Comparison of ENCODE assay signal across 26 cellular contexts in the genomic region with DNA sequence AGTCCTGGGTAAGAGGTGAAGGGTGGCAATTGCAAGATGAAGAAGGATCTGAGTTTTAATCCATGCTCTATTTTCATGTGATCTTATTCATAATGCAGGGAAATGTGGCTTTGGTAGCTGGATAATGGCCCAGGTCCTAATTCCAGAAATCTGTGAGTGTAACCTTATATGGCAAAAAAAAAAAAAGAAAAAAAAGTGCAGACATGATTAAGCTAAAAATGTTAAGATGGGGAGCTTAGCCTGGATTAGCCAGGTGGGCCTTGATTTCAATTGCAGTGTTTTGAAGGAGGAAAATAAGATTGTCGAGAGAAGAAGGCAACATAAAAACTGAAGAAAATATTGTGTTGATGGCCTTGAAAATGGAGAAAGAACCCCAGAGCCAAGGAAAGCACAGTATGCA.
"Had no signal": no experiment of that assay in that cellular context is flagged by ENCODE, and none has a peak within 500 bp of the region (broad histone marks: within the 10 kb centered on the region; RNA-seq: fewer than 3 reads in every experiment).

No MANE protein-coding gene starts in this region.

- H3K27me3 ChIP-seq: ascending aorta, cardiac muscle cell had no signal

- H3K9me3 ChIP-seq: ascending aorta had no signal

- ATAC-seq: activated CD8-positive, alpha-beta T cell treated with anti-CD3 and anti-CD28 coated beads for 36 hours; activated naive CD8-positive, alpha-beta T cell treated with anti-CD3 and anti-CD28 coated beads, Interleukin-2, amount 50 U/mL, for 24 hours had no signal

- H3K4me1 ChIP-seq: ascending aorta had no signal

- H3K27ac ChIP-seq: ascending aorta, cardiac muscle cell had no signal

- DNase-seq: activated B cell treated with CpG ODN at 0.5 μM for 24 hours; activated CD4-positive, alpha-beta memory T cell treated with anti-CD3 and anti-CD28 coated beads for 36 hours; activated CD4-positive, alpha-beta T cell treated with anti-CD3 and anti-CD28 coated beads for 4 hours; activated CD4-positive, alpha-beta T cell treated with anti-CD3 and anti-CD28 coated beads, Interleukin-2, amount 10 ng/mL, durations not matched to agents 24 days and 14 days; activated CD4-positive, alpha-beta T cell treated with anti-CD3 and anti-CD28 coated beads, Interleukin-2, amount 50 U/mL, for 1 hour; activated CD4-positive, alpha-beta T cell treated with anti-CD3 and anti-CD28 coated beads, Interleukin-2, amount 50 U/mL, for 4 hours; activated CD4-positive, CD25-positive, alpha-beta regulatory T cell treated with anti-CD3 and anti-CD28 coated beads, Interleukin-2, amount 50 U/mL, for 72 hours; activated CD8-positive, alpha-beta memory T cell treated with anti-CD3 and anti-CD28 coated beads, Interleukin-2, amount 50 U/mL, for 4 hours; activated CD8-positive, alpha-beta T cell treated with anti-CD3 and anti-CD28 coated beads for 36 hours; activated effector memory CD4-positive, alpha-beta T cell treated with Interleukin-2 at 50 U/mL for 16 hours; activated gamma-delta T cell; activated naive CD4-positive, alpha-beta T cell treated with anti-CD3 and anti-CD28 coated beads, Interleukin-2, amount 10 ng/mL, durations not matched to agents 7 days and 5 days; activated naive CD4-positive, alpha-beta T cell treated with Interleukin-2 at 50 U/mL for 16 hours; activated naive CD8-positive, alpha-beta T cell treated with anti-CD3 and anti-CD28 coated beads, Interleukin-2, amount 10 ng/mL, durations not matched to agents 7 days and 5 days; activated naive CD8-positive, alpha-beta T cell treated with anti-CD3 and anti-CD28 coated beads, Interleukin-2, amount 50 U/mL, for 24 hours; activated T-cell treated with anti-CD3 and anti-CD28 coated beads for 4 hours; activated T-cell treated with anti-CD3 and anti-CD28 coated beads, Interleukin-2, amount 50 U/mL, for 1 hour; activated T-cell treated with anti-CD3 and anti-CD28 coated beads, Interleukin-2, amount 50 U/mL, for 48 hours; amygdala; anterior cingulate cortex; caudate nucleus; cerebellar nuclear complex; T-helper 2 cell; T-helper 9 cell had no signal

- H3K4me3 ChIP-seq: ascending aorta, cardiac muscle cell had no signal

- H3K36me3 ChIP-seq: ascending aorta, cardiac muscle cell had no signal
